ENCODE assay signal across 14 cellular contexts in the genomic region with DNA sequence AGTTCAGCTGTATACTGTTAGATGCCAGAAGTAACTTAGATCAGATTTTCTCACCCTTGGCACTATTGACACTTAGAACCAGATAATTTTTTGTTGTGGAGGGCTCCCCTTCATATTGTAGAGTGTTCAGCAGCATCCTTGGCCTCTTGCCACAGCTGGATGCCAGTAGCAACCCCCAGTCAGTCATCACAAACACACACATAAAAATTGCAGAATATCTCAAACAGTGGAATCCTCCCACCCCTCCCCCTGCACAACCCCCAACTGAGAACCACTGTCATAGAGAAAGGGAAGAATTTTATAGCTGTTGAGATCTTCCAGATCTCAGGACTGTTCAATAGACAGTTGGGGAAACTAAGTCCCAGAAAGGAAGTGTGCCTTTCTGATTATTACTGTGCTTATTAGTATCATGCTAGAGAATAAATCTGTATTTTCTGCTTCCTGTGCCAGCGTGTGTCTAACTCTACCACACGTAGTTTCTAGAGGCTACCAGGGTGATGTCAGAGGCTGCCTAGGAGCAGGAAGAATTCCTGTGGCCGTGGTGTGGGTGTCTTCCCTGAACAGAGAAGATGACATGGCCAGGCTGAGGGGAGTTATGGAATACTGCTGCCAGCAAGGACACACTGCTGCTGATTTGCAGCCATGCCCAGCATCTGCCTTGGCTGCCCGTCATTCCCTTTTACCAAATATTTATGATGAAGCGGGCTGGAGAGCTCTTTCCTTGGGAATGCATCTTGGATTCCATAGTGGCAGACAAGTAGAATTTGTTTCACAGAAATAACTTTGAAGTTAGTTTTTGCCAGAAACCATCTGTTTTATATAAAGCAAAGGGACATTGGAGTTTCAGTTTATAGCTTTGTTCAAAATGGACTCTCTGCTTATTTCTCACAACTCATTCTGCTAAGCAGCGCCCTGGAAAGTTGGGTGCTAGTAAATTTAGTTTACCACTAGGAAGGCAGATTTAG.
DNase-seq lines count a peak whose midpoint lies in the region; ATAC-seq and TF ChIP-seq lines count a peak whose summit lies in the region.
"Had no signal": no experiment of that assay in that cellular context is flagged by ENCODE, and none has a peak within 500 bp of the region (broad histone marks: within the 10 kb centered on the region; RNA-seq: fewer than 3 reads in every experiment).

No MANE protein-coding gene starts in this region.

- peak overlapping the region; percentile 12 for H3K27ac Mint-ChIP-seq in activated T-cell treated with anti-CD3 and anti-CD28 coated beads, Interleukin-2, amount 50 U/mL, for 24 hours
- no peak overlapping the region for H3K27ac Mint-ChIP-seq in Caco-2 (ENCODE audit: unreplicated experiment)
- H3K27ac Mint-ChIP-seq in activated T-cell treated with anti-CD3 and anti-CD28 coated beads, Interleukin-2, amount 50 U/mL, for 72 hours = no peak overlapping the region
- H3K27ac Mint-ChIP-seq: activated CD8-positive, alpha-beta T cell treated with anti-CD3 and anti-CD28 coated beads, Interleukin-2, amount 10 ng/mL, durations not matched to agents 7 days and 5 days; activated naive CD8-positive, alpha-beta T cell; stimulated activated effector memory CD8-positive, alpha-beta T cell treated with anti-CD3 and anti-CD28 coated beads, Interleukin-12 subunit alpha, Interleukin-12 subunit beta, amount 100 ng/mL, for 72 hours had no signal

- no peak for TF ChIP-seq CTCF in astrocyte of the cerebellum (IDR thresholded peaks at IDR 0.05; ENCODE audit: low read depth, low read length, missing control alignments)
- TF ChIP-seq CTCF in upper lobe of right lung (IDR thresholded peaks at IDR 0.05) = no peak
- no peak for TF ChIP-seq CTCF in Caco-2 (IDR thresholded peaks at IDR 0.05; ENCODE audit: insufficient read depth in 1 of 2, low read depth in 1 of 2, low read length in 1 of 2, severe bottlenecking in 1 of 2, unreplicated experiment in 1 of 2)

- BruUV-seq in Caco-2 (replicated peaks; lab: Mats Ljungman, UMichigan) = no TSS peak

- peaks cover 81% of the 10 kb centered on the region for H3K79me2 ChIP-seq in Karpas-422 (ENCODE audit: low read length)

- peaks cover 22% of the 10 kb centered on the region for H3K36me3 Mint-ChIP-seq in activated T-cell treated with anti-CD3 and anti-CD28 coated beads, Interleukin-2, amount 50 U/mL, for 24 hours (ENCODE audit: low read depth)
- H3K36me3 Mint-ChIP-seq in Caco-2 (ENCODE audit: insufficient read depth, unreplicated experiment) = peaks cover 11% of the 10 kb centered on the region
- H3K36me3 Mint-ChIP-seq in activated T-cell treated with anti-CD3 and anti-CD28 coated beads, Interleukin-2, amount 50 U/mL, for 72 hours (ENCODE audit: insufficient read depth in 2 of 2) = peaks cover 0 to 1% of the 10 kb centered on the region in 2 donors

- H3K4me1 Mint-ChIP-seq in activated T-cell treated with anti-CD3 and anti-CD28 coated beads, Interleukin-2, amount 50 U/mL, for 24 hours (ENCODE audit: low read depth) = peaks cover 7% of the 10 kb centered on the region
- H3K4me1 Mint-ChIP-seq in Caco-2 (ENCODE audit: low read depth, unreplicated experiment) = peaks cover 15% of the 10 kb centered on the region
- peaks cover 11% of the 10 kb centered on the region for H3K4me1 Mint-ChIP-seq in activated T-cell treated with anti-CD3 and anti-CD28 coated beads, Interleukin-2, amount 50 U/mL, for 72 hours (ENCODE audit: low read depth)

- no peaks in the 10 kb centered on the region for H3K9me2 ChIP-seq in Karpas-422 (replicated peaks; ENCODE audit: insufficient read depth, low read length)

- DNase-seq in activated T-cell treated with anti-CD3 and anti-CD28 coated beads, Interleukin-2, amount 50 U/mL, for 24 hours = no peak
- no peak for DNase-seq in activated T-cell treated with anti-CD3 and anti-CD28 coated beads, Interleukin-2, amount 50 U/mL, for 1 hour
- peak; percentile 44 for DNase-seq in astrocyte of the cerebellum (ENCODE audit: low read depth)
- DNase-seq in kidney glomerular epithelial cell (lab: John Stamatoyannopoulos, UW) = peak; percentile 60
- no peak for DNase-seq in upper lobe of right lung
- no peak for DNase-seq in Caco-2
- DNase-seq in Karpas-422 = no peak
- no peak for DNase-seq in activated T-cell treated with anti-CD3 and anti-CD28 coated beads, Interleukin-2, amount 50 U/mL, for 72 hours
- DNase-seq: activated CD8-positive, alpha-beta T cell treated with anti-CD3 and anti-CD28 coated beads, Interleukin-2, amount 10 ng/mL, durations not matched to agents 7 days and 5 days; NCI-H2029 treated with DMSO at 0.1 percent for 48 hours; T-helper 1 cell had no signal

- no peaks in the 10 kb centered on the region for H3K27me3 Mint-ChIP-seq in activated T-cell treated with anti-CD3 and anti-CD28 coated beads, Interleukin-2, amount 50 U/mL, for 24 hours
- H3K27me3 Mint-ChIP-seq in Caco-2 (ENCODE audit: insufficient read depth, unreplicated experiment) = no peaks in the 10 kb centered on the region
- H3K27me3 Mint-ChIP-seq in activated T-cell treated with anti-CD3 and anti-CD28 coated beads, Interleukin-2, amount 50 U/mL, for 72 hours (ENCODE audit: low read depth) = no peaks in the 10 kb centered on the region
- H3K27me3 Mint-ChIP-seq: activated naive CD8-positive, alpha-beta T cell; natural killer cell treated with Interleukin-12 subunit alpha and Interleukin-12 subunit beta and Interleukin-15 and Interleukin-18, amount 100 ng/mL, for 72 hours had no signal

- H3K36me3 ChIP-seq in upper lobe of right lung (no peaks in the 10 kb centered on the region), Caco-2 (ENCODE audit: control insufficient read depth, insufficient read depth, low read length) (no peaks in the 10 kb centered on the region), Karpas-422 (ENCODE audit: insufficient read depth, low read length) (no peaks in the 10 kb centered on the region)

- POLR2A ChIA-PET in Caco-2 (lab: Charles Lee) = no interaction called here

- no peaks in the 10 kb centered on the region for H3K9me3 Mint-ChIP-seq in activated T-cell treated with anti-CD3 and anti-CD28 coated beads, Interleukin-2, amount 50 U/mL, for 24 hours
- no peaks in the 10 kb centered on the region for H3K9me3 Mint-ChIP-seq in Caco-2 (ENCODE audit: unreplicated experiment)
- no peaks in the 10 kb centered on the region for H3K9me3 Mint-ChIP-seq in activated T-cell treated with anti-CD3 and anti-CD28 coated beads, Interleukin-2, amount 50 U/mL, for 72 hours
- H3K9me3 Mint-ChIP-seq: natural killer cell treated with Interleukin-12 subunit alpha and Interleukin-12 subunit beta and Interleukin-15 and Interleukin-18, amount 100 ng/mL, for 72 hours; stimulated activated effector memory CD8-positive, alpha-beta T cell treated with anti-CD3 and anti-CD28 coated beads, Interleukin-12 subunit alpha, Interleukin-12 subunit beta, amount 100 ng/mL, for 72 hours had no signal

- intact Hi-C loops in upper lobe of right lung (cut with DNase I) (no loop called here), Caco-2 (cut with micrococcal nuclease; ENCODE audit: unreplicated experiment) (no loop called here)

- no peak overlapping the region for H2AFZ ChIP-seq in Karpas-422 (ENCODE audit: low read length)

- no peak overlapping the region for H3K9ac ChIP-seq in Karpas-422 (ENCODE audit: low read length)

- no peaks in the 10 kb centered on the region for H3K9me3 ChIP-seq in upper lobe of right lung
- H3K9me3 ChIP-seq in Caco-2 = no peaks in the 10 kb centered on the region
- no peaks in the 10 kb centered on the region for H3K9me3 ChIP-seq in Karpas-422 (ENCODE audit: low read length)

- H3K4me1 ChIP-seq in upper lobe of right lung (no peaks in the 10 kb centered on the region), Caco-2 (peaks cover 22% of the 10 kb centered on the region), Karpas-422 (ENCODE audit: low read length) (peaks cover 15% of the 10 kb centered on the region)

- in situ Hi-C loops in astrocyte of the cerebellum (cut with HindIII; ENCODE audit: low sequenced_read_pairs) = no loop called here

- H3K27me3 ChIP-seq in upper lobe of right lung = no peaks in the 10 kb centered on the region
- H3K27me3 ChIP-seq in Caco-2 (replicated peaks; ENCODE audit: control insufficient read depth, insufficient read depth, low read length) = no peaks in the 10 kb centered on the region
- no peaks in the 10 kb centered on the region for H3K27me3 ChIP-seq in Karpas-422 (ENCODE audit: low read length)

- H3K27ac ChIP-seq in upper lobe of right lung = no peak overlapping the region
- no peak overlapping the region for H3K27ac ChIP-seq in Karpas-422 (ENCODE audit: low read length)

- CTCF ChIA-PET in Caco-2 (lab: Charles Lee) = interaction anchor here (0.6 kb wide), 1 partner anchor 10 kb away, joined by 3 read pairs; no protein-coding TSS in a partner anchor

- no peak overlapping the region for H3K4me2 ChIP-seq in Karpas-422 (ENCODE audit: low read depth, low read length, poor library complexity, severe bottlenecking)

- ATAC-seq in upper lobe of right lung = no peak
- no peak for ATAC-seq in activated T-cell treated with anti-CD3 and anti-CD28 coated beads, Interleukin-2, amount 50 U/mL, for 72 hours (replicated peaks in 1 of 2)
- ATAC-seq: activated CD8-positive, alpha-beta T cell treated with anti-CD3 and anti-CD28 coated beads, Interleukin-2, amount 10 ng/mL, durations not matched to agents 7 days and 5 days; natural killer cell treated with Interleukin-12 subunit alpha and Interleukin-12 subunit beta and Interleukin-15 and Interleukin-18, amount 100 ng/mL, for 72 hours; stimulated activated effector memory CD8-positive, alpha-beta T cell treated with anti-CD3 and anti-CD28 coated beads, Interleukin-12 subunit alpha, Interleukin-12 subunit beta, amount 100 ng/mL, for 72 hours had no signal

- H3K4me3 ChIP-seq in astrocyte of the cerebellum (ENCODE audit: low read depth, low read length) (no peak overlapping the region), upper lobe of right lung (no peak overlapping the region), Caco-2 (ENCODE audit: low read depth, low read length) (no peak overlapping the region), Karpas-422 (ENCODE audit: low read length) (no peak overlapping the region)

- no peaks in the 10 kb centered on the region for H4K20me1 ChIP-seq in Karpas-422 (ENCODE audit: insufficient read depth, low read depth, low read length)

- H3K4me3 Mint-ChIP-seq in activated T-cell treated with anti-CD3 and anti-CD28 coated beads, Interleukin-2, amount 50 U/mL, for 24 hours = no peak overlapping the region
- H3K4me3 Mint-ChIP-seq in Caco-2 (ENCODE audit: unreplicated experiment) = no peak overlapping the region
- no peak overlapping the region for H3K4me3 Mint-ChIP-seq in activated T-cell treated with anti-CD3 and anti-CD28 coated beads, Interleukin-2, amount 50 U/mL, for 72 hours
- H3K4me3 Mint-ChIP-seq: activated CD8-positive, alpha-beta T cell treated with anti-CD3 and anti-CD28 coated beads, Interleukin-2, amount 10 ng/mL, durations not matched to agents 7 days and 5 days; activated naive CD8-positive, alpha-beta T cell; natural killer cell treated with Interleukin-12 subunit alpha and Interleukin-12 subunit beta and Interleukin-15 and Interleukin-18, amount 100 ng/mL, for 72 hours; stimulated activated effector memory CD8-positive, alpha-beta T cell treated with anti-CD3 and anti-CD28 coated beads, Interleukin-12 subunit alpha, Interleukin-12 subunit beta, amount 100 ng/mL, for 72 hours had no signal

Comparison
In these comparisons a context has a peak if more than half of its experiments do, and no peak if none do; other contexts are left out.
1. DNase-seq: peak in astrocyte of the cerebellum (single experiment) and kidney glomerular epithelial cell (single experiment); none in activated T-cell treated with anti-CD3 and anti-CD28 coated beads, Interleukin-2, amount 50 U/mL, for 24 hours (single experiment), activated T-cell treated with anti-CD3 and anti-CD28 coated beads, Interleukin-2, amount 50 U/mL, for 1 hour (single experiment), upper lobe of right lung (single experiment), Caco-2 (0 of 2), Karpas-422 (single experiment) and activated T-cell treated with anti-CD3 and anti-CD28 coated beads, Interleukin-2, amount 50 U/mL, for 72 hours (0 of 2).